2 cellular contexts compared by ENCODE assay signal in genomic region chr16:65306722-65307121, GRCh38.
TF ChIP-seq lines count a peak whose summit lies in the region.

No MANE protein-coding gene starts in this region.

TF ChIP-seq in GM23338, 12 proteins besides CTCF, POLR2A, EP300 and RAD21 (continued from another document):
- TF ChIP-seq, protein P1, sequence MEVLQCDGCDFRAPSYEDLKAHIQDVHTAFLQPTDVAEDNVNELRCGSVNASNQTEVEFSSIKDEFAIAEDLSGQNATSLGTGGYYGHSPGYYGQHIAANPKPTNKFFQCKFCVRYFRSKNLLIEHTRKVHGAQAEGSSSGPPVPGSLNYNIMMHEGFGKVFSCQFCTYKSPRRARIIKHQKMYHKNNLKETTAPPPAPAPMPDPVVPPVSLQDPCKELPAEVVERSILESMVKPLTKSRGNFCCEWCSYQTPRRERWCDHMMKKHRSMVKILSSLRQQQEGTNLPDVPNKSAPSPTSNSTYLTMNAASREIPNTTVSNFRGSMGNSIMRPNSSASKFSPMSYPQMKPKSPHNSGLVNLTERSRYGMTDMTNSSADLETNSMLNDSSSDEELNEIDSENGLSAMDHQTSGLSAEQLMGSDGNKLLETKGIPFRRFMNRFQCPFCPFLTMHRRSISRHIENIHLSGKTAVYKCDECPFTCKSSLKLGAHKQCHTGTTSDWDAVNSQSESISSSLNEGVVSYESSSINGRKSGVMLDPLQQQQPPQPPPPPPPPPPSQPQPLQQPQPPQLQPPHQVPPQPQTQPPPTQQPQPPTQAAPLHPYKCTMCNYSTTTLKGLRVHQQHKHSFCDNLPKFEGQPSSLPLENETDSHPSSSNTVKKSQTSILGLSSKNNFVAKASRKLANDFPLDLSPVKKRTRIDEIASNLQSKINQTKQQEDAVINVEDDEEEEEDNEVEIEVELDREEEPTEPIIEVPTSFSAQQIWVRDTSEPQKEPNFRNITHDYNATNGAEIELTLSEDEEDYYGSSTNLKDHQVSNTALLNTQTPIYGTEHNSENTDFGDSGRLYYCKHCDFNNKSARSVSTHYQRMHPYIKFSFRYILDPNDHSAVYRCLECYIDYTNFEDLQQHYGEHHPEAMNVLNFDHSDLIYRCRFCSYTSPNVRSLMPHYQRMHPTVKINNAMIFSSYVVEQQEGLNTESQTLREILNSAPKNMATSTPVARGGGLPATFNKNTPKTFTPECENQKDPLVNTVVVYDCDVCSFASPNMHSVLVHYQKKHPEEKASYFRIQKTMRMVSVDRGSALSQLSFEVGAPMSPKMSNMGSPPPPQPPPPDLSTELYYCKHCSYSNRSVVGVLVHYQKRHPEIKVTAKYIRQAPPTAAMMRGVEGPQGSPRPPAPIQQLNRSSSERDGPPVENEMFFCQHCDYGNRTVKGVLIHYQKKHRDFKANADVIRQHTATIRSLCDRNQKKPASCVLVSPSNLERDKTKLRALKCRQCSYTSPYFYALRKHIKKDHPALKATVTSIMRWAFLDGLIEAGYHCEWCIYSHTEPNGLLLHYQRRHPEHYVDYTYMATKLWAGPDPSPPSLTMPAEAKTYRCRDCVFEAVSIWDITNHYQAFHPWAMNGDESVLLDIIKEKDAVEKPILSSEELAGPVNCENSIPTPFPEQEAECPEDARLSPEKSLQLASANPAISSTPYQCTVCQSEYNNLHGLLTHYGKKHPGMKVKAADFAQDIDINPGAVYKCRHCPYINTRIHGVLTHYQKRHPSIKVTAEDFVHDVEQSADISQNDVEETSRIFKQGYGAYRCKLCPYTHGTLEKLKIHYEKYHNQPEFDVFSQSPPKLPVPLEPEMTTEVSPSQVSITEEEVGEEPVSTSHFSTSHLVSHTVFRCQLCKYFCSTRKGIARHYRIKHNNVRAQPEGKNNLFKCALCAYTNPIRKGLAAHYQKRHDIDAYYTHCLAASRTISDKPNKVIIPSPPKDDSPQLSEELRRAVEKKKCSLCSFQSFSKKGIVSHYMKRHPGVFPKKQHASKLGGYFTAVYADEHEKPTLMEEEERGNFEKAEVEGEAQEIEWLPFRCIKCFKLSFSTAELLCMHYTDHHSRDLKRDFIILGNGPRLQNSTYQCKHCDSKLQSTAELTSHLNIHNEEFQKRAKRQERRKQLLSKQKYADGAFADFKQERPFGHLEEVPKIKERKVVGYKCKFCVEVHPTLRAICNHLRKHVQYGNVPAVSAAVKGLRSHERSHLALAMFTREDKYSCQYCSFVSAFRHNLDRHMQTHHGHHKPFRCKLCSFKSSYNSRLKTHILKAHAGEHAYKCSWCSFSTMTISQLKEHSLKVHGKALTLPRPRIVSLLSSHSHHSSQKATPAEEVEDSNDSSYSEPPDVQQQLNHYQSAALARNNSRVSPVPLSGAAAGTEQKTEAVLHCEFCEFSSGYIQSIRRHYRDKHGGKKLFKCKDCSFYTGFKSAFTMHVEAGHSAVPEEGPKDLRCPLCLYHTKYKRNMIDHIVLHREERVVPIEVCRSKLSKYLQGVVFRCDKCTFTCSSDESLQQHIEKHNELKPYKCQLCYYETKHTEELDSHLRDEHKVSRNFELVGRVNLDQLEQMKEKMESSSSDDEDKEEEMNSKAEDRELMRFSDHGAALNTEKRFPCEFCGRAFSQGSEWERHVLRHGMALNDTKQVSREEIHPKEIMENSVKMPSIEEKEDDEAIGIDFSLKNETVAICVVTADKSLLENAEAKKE (CRISPR knock-in tag; IDR thresholded peaks at IDR 0.05) = peak; percentile 27; the same call in 1 of the 2 replicates
- TF ChIP-seq EZH2 (IDR thresholded peaks at IDR 0.05; ENCODE audit: low read depth, unreplicated experiment) (no peak), POLR2AphosphoS5 (IDR thresholded peaks at IDR 0.05; ENCODE audit: low read depth) (no peak), NANOG (IDR thresholded peaks at IDR 0.05; ENCODE audit: borderline replicate concordance) (no peak), ZNF331 (CRISPR knock-in tag; IDR thresholded peaks at IDR 0.05; ENCODE audit: low read depth) (no peak), CREB1 (CRISPR knock-in tag; IDR thresholded peaks at IDR 0.05; ENCODE audit: low read depth) (no peak)
- TF ChIP-seq, protein P2, sequence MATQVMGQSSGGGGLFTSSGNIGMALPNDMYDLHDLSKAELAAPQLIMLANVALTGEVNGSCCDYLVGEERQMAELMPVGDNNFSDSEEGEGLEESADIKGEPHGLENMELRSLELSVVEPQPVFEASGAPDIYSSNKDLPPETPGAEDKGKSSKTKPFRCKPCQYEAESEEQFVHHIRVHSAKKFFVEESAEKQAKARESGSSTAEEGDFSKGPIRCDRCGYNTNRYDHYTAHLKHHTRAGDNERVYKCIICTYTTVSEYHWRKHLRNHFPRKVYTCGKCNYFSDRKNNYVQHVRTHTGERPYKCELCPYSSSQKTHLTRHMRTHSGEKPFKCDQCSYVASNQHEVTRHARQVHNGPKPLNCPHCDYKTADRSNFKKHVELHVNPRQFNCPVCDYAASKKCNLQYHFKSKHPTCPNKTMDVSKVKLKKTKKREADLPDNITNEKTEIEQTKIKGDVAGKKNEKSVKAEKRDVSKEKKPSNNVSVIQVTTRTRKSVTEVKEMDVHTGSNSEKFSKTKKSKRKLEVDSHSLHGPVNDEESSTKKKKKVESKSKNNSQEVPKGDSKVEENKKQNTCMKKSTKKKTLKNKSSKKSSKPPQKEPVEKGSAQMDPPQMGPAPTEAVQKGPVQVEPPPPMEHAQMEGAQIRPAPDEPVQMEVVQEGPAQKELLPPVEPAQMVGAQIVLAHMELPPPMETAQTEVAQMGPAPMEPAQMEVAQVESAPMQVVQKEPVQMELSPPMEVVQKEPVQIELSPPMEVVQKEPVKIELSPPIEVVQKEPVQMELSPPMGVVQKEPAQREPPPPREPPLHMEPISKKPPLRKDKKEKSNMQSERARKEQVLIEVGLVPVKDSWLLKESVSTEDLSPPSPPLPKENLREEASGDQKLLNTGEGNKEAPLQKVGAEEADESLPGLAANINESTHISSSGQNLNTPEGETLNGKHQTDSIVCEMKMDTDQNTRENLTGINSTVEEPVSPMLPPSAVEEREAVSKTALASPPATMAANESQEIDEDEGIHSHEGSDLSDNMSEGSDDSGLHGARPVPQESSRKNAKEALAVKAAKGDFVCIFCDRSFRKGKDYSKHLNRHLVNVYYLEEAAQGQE (IDR thresholded peaks at IDR 0.05; ENCODE audit: unreplicated experiment) = no peak

TF ChIP-seq in WTC11, 78 proteins besides CTCF, POLR2A, EP300 and RAD21 (continued from another document):
- TF ChIP-seq, protein P3, sequence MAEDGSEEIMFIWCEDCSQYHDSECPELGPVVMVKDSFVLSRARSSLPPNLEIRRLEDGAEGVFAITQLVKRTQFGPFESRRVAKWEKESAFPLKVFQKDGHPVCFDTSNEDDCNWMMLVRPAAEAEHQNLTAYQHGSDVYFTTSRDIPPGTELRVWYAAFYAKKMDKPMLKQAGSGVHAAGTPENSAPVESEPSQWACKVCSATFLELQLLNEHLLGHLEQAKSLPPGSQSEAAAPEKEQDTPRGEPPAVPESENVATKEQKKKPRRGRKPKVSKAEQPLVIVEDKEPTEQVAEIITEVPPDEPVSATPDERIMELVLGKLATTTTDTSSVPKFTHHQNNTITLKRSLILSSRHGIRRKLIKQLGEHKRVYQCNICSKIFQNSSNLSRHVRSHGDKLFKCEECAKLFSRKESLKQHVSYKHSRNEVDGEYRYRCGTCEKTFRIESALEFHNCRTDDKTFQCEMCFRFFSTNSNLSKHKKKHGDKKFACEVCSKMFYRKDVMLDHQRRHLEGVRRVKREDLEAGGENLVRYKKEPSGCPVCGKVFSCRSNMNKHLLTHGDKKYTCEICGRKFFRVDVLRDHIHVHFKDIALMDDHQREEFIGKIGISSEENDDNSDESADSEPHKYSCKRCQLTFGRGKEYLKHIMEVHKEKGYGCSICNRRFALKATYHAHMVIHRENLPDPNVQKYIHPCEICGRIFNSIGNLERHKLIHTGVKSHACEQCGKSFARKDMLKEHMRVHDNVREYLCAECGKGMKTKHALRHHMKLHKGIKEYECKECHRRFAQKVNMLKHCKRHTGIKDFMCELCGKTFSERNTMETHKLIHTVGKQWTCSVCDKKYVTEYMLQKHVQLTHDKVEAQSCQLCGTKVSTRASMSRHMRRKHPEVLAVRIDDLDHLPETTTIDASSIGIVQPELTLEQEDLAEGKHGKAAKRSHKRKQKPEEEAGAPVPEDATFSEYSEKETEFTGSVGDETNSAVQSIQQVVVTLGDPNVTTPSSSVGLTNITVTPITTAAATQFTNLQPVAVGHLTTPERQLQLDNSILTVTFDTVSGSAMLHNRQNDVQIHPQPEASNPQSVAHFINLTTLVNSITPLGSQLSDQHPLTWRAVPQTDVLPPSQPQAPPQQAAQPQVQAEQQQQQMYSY (CRISPR knock-in tag; IDR thresholded peaks at IDR 0.05) = no peak
- no peak for TF ChIP-seq NFATC4 (CRISPR knock-in tag; IDR thresholded peaks at IDR 0.05)
- TF ChIP-seq, protein P4, sequence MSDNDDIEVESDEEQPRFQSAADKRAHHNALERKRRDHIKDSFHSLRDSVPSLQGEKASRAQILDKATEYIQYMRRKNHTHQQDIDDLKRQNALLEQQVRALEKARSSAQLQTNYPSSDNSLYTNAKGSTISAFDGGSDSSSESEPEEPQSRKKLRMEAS (CRISPR knock-in tag; IDR thresholded peaks at IDR 0.05) = no peak
- no peak for TF ChIP-seq ZNF232 (CRISPR knock-in tag; IDR thresholded peaks at IDR 0.05)
- no peak for TF ChIP-seq IRF1 (CRISPR knock-in tag; IDR thresholded peaks at IDR 0.05)
- TF ChIP-seq, protein P5, sequence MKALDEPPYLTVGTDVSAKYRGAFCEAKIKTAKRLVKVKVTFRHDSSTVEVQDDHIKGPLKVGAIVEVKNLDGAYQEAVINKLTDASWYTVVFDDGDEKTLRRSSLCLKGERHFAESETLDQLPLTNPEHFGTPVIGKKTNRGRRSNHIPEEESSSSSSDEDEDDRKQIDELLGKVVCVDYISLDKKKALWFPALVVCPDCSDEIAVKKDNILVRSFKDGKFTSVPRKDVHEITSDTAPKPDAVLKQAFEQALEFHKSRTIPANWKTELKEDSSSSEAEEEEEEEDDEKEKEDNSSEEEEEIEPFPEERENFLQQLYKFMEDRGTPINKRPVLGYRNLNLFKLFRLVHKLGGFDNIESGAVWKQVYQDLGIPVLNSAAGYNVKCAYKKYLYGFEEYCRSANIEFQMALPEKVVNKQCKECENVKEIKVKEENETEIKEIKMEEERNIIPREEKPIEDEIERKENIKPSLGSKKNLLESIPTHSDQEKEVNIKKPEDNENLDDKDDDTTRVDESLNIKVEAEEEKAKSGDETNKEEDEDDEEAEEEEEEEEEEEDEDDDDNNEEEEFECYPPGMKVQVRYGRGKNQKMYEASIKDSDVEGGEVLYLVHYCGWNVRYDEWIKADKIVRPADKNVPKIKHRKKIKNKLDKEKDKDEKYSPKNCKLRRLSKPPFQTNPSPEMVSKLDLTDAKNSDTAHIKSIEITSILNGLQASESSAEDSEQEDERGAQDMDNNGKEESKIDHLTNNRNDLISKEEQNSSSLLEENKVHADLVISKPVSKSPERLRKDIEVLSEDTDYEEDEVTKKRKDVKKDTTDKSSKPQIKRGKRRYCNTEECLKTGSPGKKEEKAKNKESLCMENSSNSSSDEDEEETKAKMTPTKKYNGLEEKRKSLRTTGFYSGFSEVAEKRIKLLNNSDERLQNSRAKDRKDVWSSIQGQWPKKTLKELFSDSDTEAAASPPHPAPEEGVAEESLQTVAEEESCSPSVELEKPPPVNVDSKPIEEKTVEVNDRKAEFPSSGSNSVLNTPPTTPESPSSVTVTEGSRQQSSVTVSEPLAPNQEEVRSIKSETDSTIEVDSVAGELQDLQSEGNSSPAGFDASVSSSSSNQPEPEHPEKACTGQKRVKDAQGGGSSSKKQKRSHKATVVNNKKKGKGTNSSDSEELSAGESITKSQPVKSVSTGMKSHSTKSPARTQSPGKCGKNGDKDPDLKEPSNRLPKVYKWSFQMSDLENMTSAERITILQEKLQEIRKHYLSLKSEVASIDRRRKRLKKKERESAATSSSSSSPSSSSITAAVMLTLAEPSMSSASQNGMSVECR (CRISPR knock-in tag; IDR thresholded peaks at IDR 0.05; ENCODE audit: borderline replicate concordance) = no peak
- no peak for TF ChIP-seq FOXP1 (CRISPR knock-in tag; IDR thresholded peaks at IDR 0.05; ENCODE audit: borderline replicate concordance)
- TF ChIP-seq, protein P6, sequence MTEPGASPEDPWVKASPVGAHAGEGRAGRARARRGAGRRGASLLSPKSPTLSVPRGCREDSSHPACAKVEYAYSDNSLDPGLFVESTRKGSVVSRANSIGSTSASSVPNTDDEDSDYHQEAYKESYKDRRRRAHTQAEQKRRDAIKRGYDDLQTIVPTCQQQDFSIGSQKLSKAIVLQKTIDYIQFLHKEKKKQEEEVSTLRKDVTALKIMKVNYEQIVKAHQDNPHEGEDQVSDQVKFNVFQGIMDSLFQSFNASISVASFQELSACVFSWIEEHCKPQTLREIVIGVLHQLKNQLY (CRISPR knock-in tag; IDR thresholded peaks at IDR 0.05) = no peak
- TF ChIP-seq JAZF1 (CRISPR knock-in tag; IDR thresholded peaks at IDR 0.05) = no peak
- TF ChIP-seq OVOL2 (CRISPR knock-in tag; IDR thresholded peaks at IDR 0.05; ENCODE audit: borderline replicate concordance) = no peak
- TF ChIP-seq ZNF219 (CRISPR knock-in tag; IDR thresholded peaks at IDR 0.05; ENCODE audit: borderline replicate concordance) = no peak
- no peak for TF ChIP-seq NR1H2 (CRISPR knock-in tag; IDR thresholded peaks at IDR 0.05)
- TF ChIP-seq ZBTB21 (CRISPR knock-in tag; IDR thresholded peaks at IDR 0.05; ENCODE audit: borderline replicate concordance) = no peak
- no peak for TF ChIP-seq ZMAT4 (CRISPR knock-in tag; IDR thresholded peaks at IDR 0.05)
